13 cellular contexts compared by ENCODE assay signal in genomic region chr18:10015288-10015701, GRCh38.
DNase-seq lines count a peak whose midpoint lies in the region; ATAC-seq, FAIRE-seq and TF ChIP-seq lines count a peak whose summit lies in the region.
"Had no signal": no experiment of that assay in that cellular context is flagged by ENCODE, and none has a peak within 500 bp of the region (broad histone marks: within the 10 kb centered on the region; RNA-seq: fewer than 3 reads in every experiment).

No MANE protein-coding gene starts in this region.

- TF ChIP-seq EP300 in SK-N-SH (IDR thresholded peaks at IDR 0.05; ENCODE audit: borderline replicate concordance in 1 of 2, low read depth in 1 of 2, low read length in 1 of 2) = no peak

- in situ Hi-C loops in Caki2 (cut with HindIII; ENCODE audit: low pct_unique_long_range_greater_than_20kb, low sequenced_read_pairs) = no loop called here

- DNase-seq in Caki2 (ENCODE audit: low read depth) (peak; percentile 76), SK-N-SH (no peak), fibroblast of the aortic adventitia (ENCODE audit: low read depth) (peak; percentile 51), GM12891 (ENCODE audit: insufficient read length, low spot score) (no peak), SIG-M5 (lab: John Stamatoyannopoulos, UW) (no peak)
- DNase-seq: activated CD4-positive, alpha-beta T cell treated with anti-CD3 and anti-CD28 coated beads, Interleukin-2, amount 10 ng/mL, durations not matched to agents 24 days and 14 days; activated naive CD4-positive, alpha-beta T cell treated with Interleukin-2 at 50 U/mL for 16 hours; BE2C; dorsolateral prefrontal cortex; SJCRH30 had no signal

- no peaks in the 10 kb centered on the region for H3K36me3 ChIP-seq in SK-N-SH (replicated peaks in 1 of 2; ENCODE audit: control insufficient read depth in 1 of 2, insufficient read depth in 2 of 2, low read length in 1 of 2)
- H3K36me3 ChIP-seq in parathyroid adenoma (ENCODE audit: control insufficient read depth, insufficient read depth, low read length) = no peaks in the 10 kb centered on the region
- H3K36me3 ChIP-seq: BE2C, SJCRH30 had no signal

- no peak for TF ChIP-seq CTCF in SK-N-SH (IDR thresholded peaks at IDR 0.05)
- TF ChIP-seq CTCF in fibroblast of the aortic adventitia (IDR thresholded peaks at IDR 0.05; ENCODE audit: insufficient read depth, low read length) = no peak
- no peak for TF ChIP-seq CTCF in parathyroid adenoma (IDR thresholded peaks at IDR 0.05)

- POLR2A ChIA-PET in SK-N-SH (lab: Yijun Ruan, JAX) = no interaction called here

- H3K4me1 ChIP-seq in SK-N-SH (ENCODE audit: control insufficient read depth in 1 of 2, insufficient read depth in 2 of 2, low read depth in 1 of 2, low read length in 1 of 2) (peaks cover 0 to 16% of the 10 kb centered on the region in 2 experiments), parathyroid adenoma (no peaks in the 10 kb centered on the region)
- H3K4me1 ChIP-seq: BE2C had no signal

- no peaks in the 10 kb centered on the region for H3K9me2 ChIP-seq in SK-N-SH

- H3K9me3 ChIP-seq in SK-N-SH = no peaks in the 10 kb centered on the region
- H3K9me3 ChIP-seq in parathyroid adenoma (ENCODE audit: control insufficient read depth, low read length) = no peaks in the 10 kb centered on the region
- H3K9me3 ChIP-seq: BE2C, SJCRH30 had no signal

- peak overlapping the region; percentile 57; the same call in 1 of the 2 replicates for H3K4me2 ChIP-seq in SK-N-SH
- no peak overlapping the region for H3K4me2 ChIP-seq in parathyroid adenoma (ENCODE audit: low read length)

- ATAC-seq in HG02885 (IDR thresholded peaks at IDR 0.05; ENCODE audit: poor library complexity, unreplicated experiment) (no peak), GM21423 (IDR thresholded peaks at IDR 0.05; ENCODE audit: unreplicated experiment) (no peak)

- H2AFZ ChIP-seq in SK-N-SH (ENCODE audit: low read depth) (peak overlapping the region; percentile 64; the same call in 1 of the 2 replicates), parathyroid adenoma (peak overlapping the region; percentile 55)

- H4K20me1 ChIP-seq in SK-N-SH (ENCODE audit: insufficient read depth) = no peaks in the 10 kb centered on the region

- 48% methylated on average over 9 of the region's 9 CpGs for WGBS in SK-N-SH (ENCODE audit: low lambda C conversion rate)

- CTCF ChIA-PET in SK-N-SH (lab: Yijun Ruan, JAX) = interaction anchor here (3.7 kb wide), 1 partner anchor 503 kb away, joined by 19 read pairs; no protein-coding TSS in a partner anchor

- no peak overlapping the region for H3K4me3 ChIP-seq in SK-N-SH (ENCODE audit: low read depth in 2 of 2, low read length in 1 of 2)
- H3K4me3 ChIP-seq in fibroblast of the aortic adventitia (ENCODE audit: low read depth, low read length) = no peak overlapping the region
- no peak overlapping the region for H3K4me3 ChIP-seq in parathyroid adenoma (ENCODE audit: low read depth, low read length)
- H3K4me3 ChIP-seq: dorsolateral prefrontal cortex, SJCRH30 had no signal

- TF ChIP-seq POLR2A in GM12891 (IDR thresholded peaks at IDR 0.05; ENCODE audit: low read depth, low read length) = no peak

- no peaks in the 10 kb centered on the region for H3K79me2 ChIP-seq in SK-N-SH (ENCODE audit: insufficient read depth)
- no peaks in the 10 kb centered on the region for H3K79me2 ChIP-seq in parathyroid adenoma

- H3K27ac ChIP-seq in SK-N-SH (ENCODE audit: low read depth in 2 of 2, low read length in 1 of 2) (peak overlapping the region; percentile 28 to 94; a peak in 3 of 4 replicates), parathyroid adenoma (no peak overlapping the region)
- H3K27ac ChIP-seq: dorsolateral prefrontal cortex, SJCRH30 had no signal

- peaks cover 25% of the 10 kb centered on the region for H3F3A ChIP-seq in SK-N-SH (replicated peaks; ENCODE audit: insufficient read depth)

- H3K27me3 ChIP-seq in SK-N-SH (ENCODE audit: insufficient read depth) (no peaks in the 10 kb centered on the region), parathyroid adenoma (ENCODE audit: control insufficient read depth, insufficient read depth, low read length) (no peaks in the 10 kb centered on the region)
- H3K27me3 ChIP-seq: BE2C, dorsolateral prefrontal cortex, SJCRH30 had no signal

- H3K9ac ChIP-seq in SK-N-SH (peak overlapping the region; percentile 19; the same call in 1 of the 2 replicates), parathyroid adenoma (no peak overlapping the region)

- FAIRE-seq in GM12891 (lab: Jason Lieb, UNC) = no peak

- no peak for TF ChIP-seq RAD21 in SK-N-SH (IDR thresholded peaks at IDR 0.05; ENCODE audit: low read length)

TF ChIP-seq in SK-N-SH, 30 proteins besides CTCF, POLR2A, EP300 and RAD21 (continues in another document):
- TF ChIP-seq ZBTB33 (IDR thresholded peaks at IDR 0.05; ENCODE audit: borderline replicate concordance, low read depth) = no peak
- TF ChIP-seq TCF12 (IDR thresholded peaks at IDR 0.05) = peak; percentile 48
- no peak for TF ChIP-seq JUND (IDR thresholded peaks at IDR 0.05)
- TF ChIP-seq FOSL2 (IDR thresholded peaks at IDR 0.05; ENCODE audit: borderline replicate concordance, low read depth) = no peak
- TF ChIP-seq PBX3 (IDR thresholded peaks at IDR 0.05) = peak; percentile 44
- no peak for TF ChIP-seq MAX (IDR thresholded peaks at IDR 0.05; ENCODE audit: low read depth)

TF ChIP-seq in GM12891, 5 proteins besides CTCF, POLR2A, EP300 and RAD21:
- no peak for TF ChIP-seq PAX5 (IDR thresholded peaks at IDR 0.05; ENCODE audit: insufficient read depth, low read length, severe bottlenecking)
- TF ChIP-seq TAF1 (IDR thresholded peaks at IDR 0.05; ENCODE audit: low read depth, low read length) = no peak
- no peak for TF ChIP-seq SPI1 (IDR thresholded peaks at IDR 0.05; ENCODE audit: low read depth, low read length)
- TF ChIP-seq POU2F2 (IDR thresholded peaks at IDR 0.05; ENCODE audit: low read depth, low read length) = no peak
- no peak for TF ChIP-seq POLR2AphosphoS5 (IDR thresholded peaks at IDR 0.05; ENCODE audit: low read depth, low read length)
TF ChIP-seq in GM12891: peak in this region for 0.

Comparison
In these comparisons a context has a peak if more than half of its experiments do, and no peak if none do; other contexts are left out.
1. DNase-seq: peak in Caki2 (single experiment) and fibroblast of the aortic adventitia (single experiment); none in SK-N-SH (single experiment), GM12891 (single experiment) and SIG-M5 (single experiment).